ENCODE assay signal across 9 cellular contexts in the genomic region with DNA sequence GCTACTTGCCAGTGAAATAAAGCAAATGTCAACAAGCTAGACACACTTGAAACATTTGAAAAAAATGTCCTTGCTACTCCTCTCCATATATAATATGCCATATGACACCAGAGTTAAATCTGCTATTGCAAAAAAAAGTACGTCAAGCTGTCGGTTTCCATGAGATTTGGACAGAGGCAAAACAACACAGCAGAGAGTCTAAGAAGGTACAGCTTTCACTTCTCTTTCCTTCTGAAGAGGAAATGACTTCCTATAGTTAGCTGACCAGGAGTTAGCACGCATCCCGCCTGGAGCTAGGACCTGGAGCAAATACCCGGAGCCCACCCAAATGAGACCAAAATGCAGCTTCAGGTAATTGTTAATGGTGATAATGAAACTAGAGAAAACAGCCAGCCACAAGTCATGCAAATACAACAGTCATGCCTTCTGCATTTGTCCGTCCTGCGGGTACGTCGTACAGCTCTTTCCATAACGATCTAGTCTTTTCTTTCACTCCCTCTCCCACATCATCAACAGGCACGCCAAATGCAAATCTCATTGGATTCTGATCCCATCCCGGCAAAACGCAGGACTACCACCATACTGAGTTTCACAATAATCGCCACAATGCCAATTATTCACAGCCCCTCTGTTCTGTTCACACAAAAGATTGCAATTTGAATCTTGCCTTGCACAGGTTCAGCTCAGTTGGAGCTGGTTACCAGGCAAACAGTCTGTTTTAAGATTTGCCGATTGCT.
DNase-seq lines count a peak whose midpoint lies in the region; ATAC-seq and TF ChIP-seq lines count a peak whose summit lies in the region.
"Had no signal": no experiment of that assay in that cellular context is flagged by ENCODE, and none has a peak within 500 bp of the region (broad histone marks: within the 10 kb centered on the region; RNA-seq: fewer than 3 reads in every experiment).

No MANE protein-coding gene starts in this region.

- H3K27me3 ChIP-seq in vagina, result no peaks in the 10 kb centered on the region

- intact Hi-C loops in vagina (cut with DNase I), result no loop called here

- H3K36me3 Mint-ChIP-seq in glutamatergic neuron (ENCODE audit: unreplicated experiment), result no peaks in the 10 kb centered on the region

- ATAC-seq in GM19467 (IDR thresholded peaks at IDR 0.05; ENCODE audit: unreplicated experiment), result peak; percentile 61
- ATAC-seq in HG03469 (IDR thresholded peaks at IDR 0.05; ENCODE audit: unreplicated experiment), result peak; percentile 32

- no peak for TF ChIP-seq CTCF in glutamatergic neuron (IDR thresholded peaks at IDR 0.05; ENCODE audit: partially characterized antibody, unreplicated experiment)
- TF ChIP-seq CTCF in vagina (IDR thresholded peaks at IDR 0.05), result no peak

- H3K4me3 ChIP-seq in vagina, result peak overlapping the region in 1 of 2 donors; percentile 29

- TF ChIP-seq POLR2A in vagina (IDR thresholded peaks at IDR 0.05), result no peak

- no peaks in the 10 kb centered on the region for H3K27me3 Mint-ChIP-seq in glutamatergic neuron (ENCODE audit: unreplicated experiment)

- H3K9me3 ChIP-seq in vagina, result no peaks in the 10 kb centered on the region

- H3K9me3 Mint-ChIP-seq in glutamatergic neuron (ENCODE audit: unreplicated experiment), result no peaks in the 10 kb centered on the region

- H3K36me3 ChIP-seq in vagina, result no peaks in the 10 kb centered on the region

- peak; percentile 68 for DNase-seq in cerebellar cortex (ENCODE audit: low spot score)
- peak in 1 of 49 donors; percentile 2 for DNase-seq in substantia nigra (lab: John Stamatoyannopoulos, UW)
- DNase-seq in KG1 (lab: John Stamatoyannopoulos, UW), result no peak
- DNase-seq in activated CD4-positive, alpha-beta T cell treated with anti-CD3 and anti-CD28 coated beads, Interleukin-2, amount 50 U/mL, for 1 hour, result no peak
- DNase-seq in glutamatergic neuron, result no peak
- DNase-seq in vagina (ENCODE audit: extremely low spot score in 2 of 2), result no peak
- DNase-seq: Kasumi-1 had no signal

- H3K27ac ChIP-seq in substantia nigra (ENCODE audit: low read depth, low read length, poor library complexity, severe bottlenecking), result peak overlapping the region; percentile 41
- no peak overlapping the region for H3K27ac ChIP-seq in vagina

- no peak overlapping the region for H3K27ac Mint-ChIP-seq in glutamatergic neuron (ENCODE audit: unreplicated experiment)

- no peaks in the 10 kb centered on the region for H3K4me1 ChIP-seq in vagina

- H3K4me1 Mint-ChIP-seq in glutamatergic neuron (ENCODE audit: low read depth, unreplicated experiment), result peaks cover 9% of the 10 kb centered on the region

- no peak overlapping the region for H3K4me3 Mint-ChIP-seq in glutamatergic neuron (ENCODE audit: unreplicated experiment)
